Comparison of ENCODE assay signal across 11 cellular contexts in genomic region chr12:14810953-14811483, GRCh38. TPM values are rescaled to one million over a fixed set of nuclear protein-coding genes. Genes with fewer than 3 reads are reported as not detected.
DNase-seq lines count a peak whose midpoint lies in the region; ATAC-seq, FAIRE-seq and TF ChIP-seq lines count a peak whose summit lies in the region.
"Had no signal": no experiment of that assay in that cellular context is flagged by ENCODE, and none has a peak within 500 bp of the region (broad histone marks: within the 10 kb centered on the region; RNA-seq: fewer than 3 reads in every experiment).

No MANE protein-coding gene starts in this region.

- TF ChIP-seq CTCF in activated B cell treated with CpG ODN at 0.5 μM for 24 hours (IDR thresholded peaks at IDR 0.05): no peak
- peak; percentile 76 for TF ChIP-seq CTCF in HepG2 (CRISPR knock-in tag; IDR thresholded peaks at IDR 0.05)

- DNase-seq in Caki2 (ENCODE audit: low read depth): peak; percentile 32
- DNase-seq in HEK293T (ENCODE audit: extremely low spot score): peak; percentile 13
- DNase-seq in activated B cell treated with CpG ODN at 0.5 μM for 24 hours: no peak
- DNase-seq in HepG2 (ENCODE audit: low spot score): peak; percentile 44
- DNase-seq in effector memory CD4-positive, alpha-beta T cell: no peak
- DNase-seq in activated CD8-positive, alpha-beta memory T cell treated with anti-CD3 and anti-CD28 coated beads, Interleukin-2, amount 10 ng/mL, durations not matched to agents 7 days and 5 days: no peak
- DNase-seq in COR-L47 (lab: John Stamatoyannopoulos, UW): no peak
- DNase-seq: activated CD4-positive, alpha-beta T cell treated with anti-CD3 and anti-CD28 coated beads for 4 hours had no signal

- CTCF ChIA-PET in HEK293T (lab: Yijun Ruan, JAX): interaction anchor here (0.5 kb wide), 1 partner anchor 718 kb away, joined by 4 read pairs; no protein-coding TSS in a partner anchor
- CTCF ChIA-PET in activated B cell treated with CpG ODN at 0.5 μM for 24 hours (lab: Charles Lee): interaction anchor here (0.8 to 2.5 kb wide), 3 partner anchors 87 to 185 kb away, joined by 3 to 13 read pairs (median 3); no protein-coding TSS in a partner anchor
- CTCF ChIA-PET in HepG2 (lab: Yijun Ruan, JAX; ENCODE audit: low intra/inter-chr PET ratio, low total read pairs): interaction anchor here (1.5 to 2.1 kb wide), 3 partner anchors 34 to 410 kb away, joined by 6 to 23 read pairs (median 7); partner anchors contain the start of gene RERG
- CTCF ChIA-PET in activated CD8-positive, alpha-beta memory T cell treated with anti-CD3 and anti-CD28 coated beads, Interleukin-2, amount 10 ng/mL, durations not matched to agents 7 days and 5 days (lab: Charles Lee): interaction anchor here (1.3 to 2.3 kb wide), 6 partner anchors 11 to 410 kb away, joined by 3 to 7 read pairs (median 6); partner anchors contain the start of genes ERP27 and RERG

- POLR2A ChIA-PET in HEK293T (lab: Yijun Ruan, JAX): interaction anchor here (0.9 to 1.4 kb wide), 2 partner anchors 8 to 40 kb away, joined by 3 to 6 read pairs; partner anchors contain the start of gene WBP11
- POLR2A ChIA-PET in activated B cell treated with CpG ODN at 0.5 μM for 24 hours (lab: Charles Lee): interaction anchor here (1.0 to 1.6 kb wide), 3 partner anchors 8 to 40 kb away, joined by 4 to 6 read pairs (median 6); a partner anchor contains a TSS
- POLR2A ChIA-PET in HepG2 (lab: Yijun Ruan, JAX): interaction anchor here (0.6 kb wide), 1 partner anchor 40 kb away, joined by 3 read pairs; a partner anchor contains a TSS

- intact Hi-C loops in activated B cell treated with CpG ODN at 0.5 μM for 24 hours (cut with micrococcal nuclease): no loop called here
- intact Hi-C loops in HepG2 (cut with micrococcal nuclease; ENCODE audit: unreplicated experiment): loop anchor here (1.0 to 5.0 kb wide), 3 partner anchors 34 to 185 kb away; no protein-coding TSS in a partner anchor

- TF ChIP-seq POLR2A in HepG2 (IDR thresholded peaks at IDR 0.05; ENCODE audit: insufficient read depth in 1 of 2, low read depth in 2 of 2, low read length in 2 of 2): no peak

- peak overlapping the region; percentile 42 for H3K27ac Mint-ChIP-seq in activated B cell treated with CpG ODN at 0.5 μM for 24 hours
- H3K27ac Mint-ChIP-seq in activated CD8-positive, alpha-beta memory T cell treated with anti-CD3 and anti-CD28 coated beads, Interleukin-2, amount 10 ng/mL, durations not matched to agents 7 days and 5 days: no peak overlapping the region

- TF ChIP-seq EP300 in HepG2 (IDR thresholded peaks at IDR 0.05; ENCODE audit: low read depth in 2 of 2, low read length in 2 of 2) (no peak), HepG2 (CRISPR knock-in tag; IDR thresholded peaks at IDR 0.05; ENCODE audit: borderline replicate concordance) (no peak)

- WGBS in HepG2 (ENCODE audit: low lambda C conversion rate): 77% methylated on average over 1 of the region's 1 CpG

- H3K27ac ChIP-seq in HepG2 (ENCODE audit: extremely low read length, insufficient read depth, low read length): no peak overlapping the region
- no peak overlapping the region for H3K27ac ChIP-seq in effector memory CD4-positive, alpha-beta T cell (ENCODE audit: insufficient read depth, low read length, poor library complexity, severe bottlenecking)

- H3K79me2 ChIP-seq in HepG2 (ENCODE audit: insufficient read depth, low read length): no peaks in the 10 kb centered on the region

- peak overlapping the region; percentile 13 for H3K4me3 Mint-ChIP-seq in activated B cell treated with CpG ODN at 0.5 μM for 24 hours
- no peak overlapping the region for H3K4me3 Mint-ChIP-seq in activated CD8-positive, alpha-beta memory T cell treated with anti-CD3 and anti-CD28 coated beads, Interleukin-2, amount 10 ng/mL, durations not matched to agents 7 days and 5 days

- H3K9me3 Mint-ChIP-seq in activated B cell treated with CpG ODN at 0.5 μM for 24 hours: no peaks in the 10 kb centered on the region
- no peaks in the 10 kb centered on the region for H3K9me3 Mint-ChIP-seq in activated CD8-positive, alpha-beta memory T cell treated with anti-CD3 and anti-CD28 coated beads, Interleukin-2, amount 10 ng/mL, durations not matched to agents 7 days and 5 days (ENCODE audit: low read depth)

- peaks cover 17% of the 10 kb centered on the region for H3K4me1 Mint-ChIP-seq in activated B cell treated with CpG ODN at 0.5 μM for 24 hours
- H3K4me1 Mint-ChIP-seq in activated CD8-positive, alpha-beta memory T cell treated with anti-CD3 and anti-CD28 coated beads, Interleukin-2, amount 10 ng/mL, durations not matched to agents 7 days and 5 days: peaks cover 11% of the 10 kb centered on the region

- TF ChIP-seq RAD21 in HepG2 (CRISPR knock-in tag; IDR thresholded peaks at IDR 0.05): peak; percentile 71

- no peaks in the 10 kb centered on the region for H3K9me3 ChIP-seq in HepG2 (ENCODE audit: low read length)
- no peaks in the 10 kb centered on the region for H3K9me3 ChIP-seq in effector memory CD4-positive, alpha-beta T cell (ENCODE audit: control insufficient read depth, low read length)

- H3K4me3 ChIP-seq in HepG2 (replicated peaks in 1 of 3; ENCODE audit: insufficient read depth in 1 of 3, low read depth in 2 of 3, low read length in 3 of 3): no peak overlapping the region
- H3K4me3 ChIP-seq in effector memory CD4-positive, alpha-beta T cell (ENCODE audit: insufficient read depth, low read depth, low read length, poor library complexity, severe bottlenecking): no peak overlapping the region
- H3K4me3 ChIP-seq: lung had no signal

- peak; percentile 28 for FAIRE-seq in HepG2 (lab: Jason Lieb, UNC)

- no peaks in the 10 kb centered on the region for H3K36me3 Mint-ChIP-seq in activated B cell treated with CpG ODN at 0.5 μM for 24 hours (ENCODE audit: low read depth)
- H3K36me3 Mint-ChIP-seq in activated CD8-positive, alpha-beta memory T cell treated with anti-CD3 and anti-CD28 coated beads, Interleukin-2, amount 10 ng/mL, durations not matched to agents 7 days and 5 days: no peaks in the 10 kb centered on the region

- ATAC-seq in activated B cell treated with CpG ODN at 0.5 μM for 24 hours (ENCODE audit: low read depth) (peak; percentile 37), HepG2 (peak; percentile 90), GM21381 (IDR thresholded peaks at IDR 0.05; ENCODE audit: unreplicated experiment) (no peak)
- ATAC-seq in activated CD8-positive, alpha-beta memory T cell treated with anti-CD3 and anti-CD28 coated beads, Interleukin-2, amount 10 ng/mL, durations not matched to agents 7 days and 5 days: no peak

- no peaks in the 10 kb centered on the region for H3K36me3 ChIP-seq in HepG2 (replicated peaks in 1 of 2; ENCODE audit: control insufficient read depth in 1 of 2, insufficient read depth in 2 of 2, low read length in 2 of 2)
- H3K36me3 ChIP-seq in effector memory CD4-positive, alpha-beta T cell (ENCODE audit: control insufficient read depth, insufficient read depth, low read length): no peaks in the 10 kb centered on the region

- H3K4me1 ChIP-seq in HepG2 (ENCODE audit: insufficient read depth, low read length): peaks cover 10% of the 10 kb centered on the region
- H3K4me1 ChIP-seq in effector memory CD4-positive, alpha-beta T cell (ENCODE audit: control insufficient read depth, insufficient read depth, low read length, poor library complexity, severe bottlenecking): peaks cover 4% of the 10 kb centered on the region

- H3K27me3 ChIP-seq in HepG2 (ENCODE audit: control insufficient read depth in 1 of 2, insufficient read depth in 2 of 2, low read length in 2 of 2): no peaks in the 10 kb centered on the region
- H3K27me3 ChIP-seq in effector memory CD4-positive, alpha-beta T cell (replicated peaks; ENCODE audit: control insufficient read depth, insufficient read depth, low read length, poor library complexity, severe bottlenecking): no peaks in the 10 kb centered on the region

- in situ Hi-C loops in Caki2 (cut with HindIII; ENCODE audit: low pct_unique_long_range_greater_than_20kb, low sequenced_read_pairs) (no loop called here), HepG2 (cut with HindIII; ENCODE audit: extremely low pct_ligation_motif_present, low pct_unique_long_range_greater_than_20kb) (loop anchor here (5.0 kb wide), 1 partner anchor 186 kb away; no protein-coding TSS in a partner anchor)

- BruUV-seq in HepG2 (replicated peaks; lab: Mats Ljungman, UMichigan): no TSS peak

- H4K20me1 ChIP-seq in HepG2 (ENCODE audit: insufficient read depth, low read length): no peaks in the 10 kb centered on the region

- H3K27me3 Mint-ChIP-seq in activated B cell treated with CpG ODN at 0.5 μM for 24 hours: no peaks in the 10 kb centered on the region
- no peaks in the 10 kb centered on the region for H3K27me3 Mint-ChIP-seq in activated CD8-positive, alpha-beta memory T cell treated with anti-CD3 and anti-CD28 coated beads, Interleukin-2, amount 10 ng/mL, durations not matched to agents 7 days and 5 days

- H3K9ac ChIP-seq in HepG2 (ENCODE audit: insufficient read depth, low read depth, low read length): no peak overlapping the region

- no peak overlapping the region for H2AFZ ChIP-seq in HepG2 (ENCODE audit: low read length)

- H3K4me2 ChIP-seq in HepG2 (ENCODE audit: low read depth, low read length): no peak overlapping the region

RNA-seq across cellular contexts. Expression of gene SMCO3, which starts 3.0 kb away (rescaled TPM):
- total RNA-seq in Caki2 (2014; rRNA removed; shearing (Covaris generic); ENCODE audit: low replicate concordance): not detected in 2 replicates
- total RNA-seq in activated B cell treated with CpG ODN at 0.5 μM for 24 hours (not detected in 2 replicates), HepG2 (2016; rRNA removed; fragmentation: Illumina TruSeq; extraction: Trizol) (0.11 and 0.42 TPM in 2 replicates)
- not detected in 2 replicates for total RNA-seq in HepG2 (2016; cell fraction: cytosol; rRNA removed; fragmentation: Illumina TruSeq; extraction: Trizol; ENCODE audit: low read depth)
- total RNA-seq in HepG2 (2016; cell fraction: insoluble cytoplasmic fraction; rRNA removed; fragmentation: Illumina TruSeq; extraction: Trizol): 0.25 and 0.30 TPM in 2 replicates
- 0.09 TPM in 1 of 2 replicates, not detected in the other for total RNA-seq in HepG2 (2016; cell fraction: membrane; rRNA removed; fragmentation: Illumina TruSeq; extraction: Trizol)
- 0.65 and 0.78 TPM in 2 replicates for total RNA-seq in HepG2 (2016; cell fraction: nucleus; rRNA removed; fragmentation: Illumina TruSeq; extraction: Trizol)
- 0.14 and 0.29 TPM in 2 replicates for polyA plus RNA-seq in HepG2 (2011; rRNA removed)
- polyA plus RNA-seq in HepG2 (2011; cell fraction: cytosol; rRNA removed): 0.07 and 0.18 TPM in 2 replicates
- 0.10 and 0.26 TPM in 2 replicates for polyA plus RNA-seq in HepG2 (2011; cell fraction: nucleus; rRNA removed)
- 0.31 and 0.62 TPM in 2 replicates for polyA plus RNA-seq in HepG2 (2012)
- 0.05 TPM in 1 of 2 replicates, not detected in the other for polyA plus RNA-seq in HepG2 (2016; cell fraction: cytosol; fragmentation: Illumina TruSeq; extraction: Trizol; ENCODE audit: low read depth)
- polyA plus RNA-seq in HepG2 (2016; cell fraction: insoluble cytoplasmic fraction; fragmentation: Illumina TruSeq; extraction: Trizol; ENCODE audit: low read depth): 0.11 and 0.22 TPM in 2 replicates
- not detected in 2 replicates for polyA plus RNA-seq in HepG2 (2016; cell fraction: membrane; fragmentation: Illumina TruSeq; extraction: Trizol; ENCODE audit: low read depth)
- 0.64 and 0.79 TPM in 2 replicates for polyA plus RNA-seq in HepG2 (2016; cell fraction: nucleus; fragmentation: Illumina TruSeq; extraction: Trizol; ENCODE audit: insufficient read depth, low read depth)
- polyA minus RNA-seq in HepG2 (2011; rRNA and poly(A)+ RNA removed; ENCODE audit: low replicate concordance): not detected in 2 replicates
- polyA minus RNA-seq in HepG2 (2011; cell fraction: cytosol; rRNA and poly(A)+ RNA removed): 0.30 TPM in 1 of 2 replicates, not detected in the other
- 1.6 and 2.1 TPM in 2 replicates for polyA minus RNA-seq in HepG2 (2011; cell fraction: nucleus; rRNA and poly(A)+ RNA removed)
- total RNA-seq in activated CD8-positive, alpha-beta memory T cell treated with anti-CD3 and anti-CD28 coated beads, Interleukin-2, amount 10 ng/mL, durations not matched to agents 7 days and 5 days: not detected
- total RNA-seq: temporal lobe had no signal

RNA-seq across cellular contexts. Expression of gene C12orf60, which starts 7.5 kb away (rescaled TPM):
- 3.6 and 7.1 TPM in 2 replicates for total RNA-seq in Caki2 (2014; rRNA removed; shearing (Covaris generic); ENCODE audit: low replicate concordance)
- total RNA-seq in activated B cell treated with CpG ODN at 0.5 μM for 24 hours: 0.64 and 0.69 TPM in 2 replicates
- total RNA-seq in HepG2 (2016; rRNA removed; fragmentation: Illumina TruSeq; extraction: Trizol): 1.4 and 2.3 TPM in 2 replicates
- total RNA-seq in HepG2 (2016; cell fraction: cytosol; rRNA removed; fragmentation: Illumina TruSeq; extraction: Trizol; ENCODE audit: low read depth): 0.20 and 0.35 TPM in 2 replicates
- total RNA-seq in HepG2 (2016; cell fraction: insoluble cytoplasmic fraction; rRNA removed; fragmentation: Illumina TruSeq; extraction: Trizol): 1.1 and 1.5 TPM in 2 replicates
- 0.96 and 1.1 TPM in 2 replicates for total RNA-seq in HepG2 (2016; cell fraction: membrane; rRNA removed; fragmentation: Illumina TruSeq; extraction: Trizol)
- total RNA-seq in HepG2 (2016; cell fraction: nucleus; rRNA removed; fragmentation: Illumina TruSeq; extraction: Trizol): 1.1 and 1.5 TPM in 2 replicates
- 0.55 and 0.69 TPM in 2 replicates for polyA plus RNA-seq in HepG2 (2011; rRNA removed)
- 0.48 and 0.67 TPM in 2 replicates for polyA plus RNA-seq in HepG2 (2011; cell fraction: cytosol; rRNA removed)
- polyA plus RNA-seq in HepG2 (2011; cell fraction: nucleus; rRNA removed): 0.16 and 0.23 TPM in 2 replicates
- 1.2 and 1.5 TPM in 2 replicates for polyA plus RNA-seq in HepG2 (2012)
- 0.35 and 0.53 TPM in 2 replicates for polyA plus RNA-seq in HepG2 (2016; cell fraction: cytosol; fragmentation: Illumina TruSeq; extraction: Trizol; ENCODE audit: low read depth)
- 1.7 and 2.0 TPM in 2 replicates for polyA plus RNA-seq in HepG2 (2016; cell fraction: insoluble cytoplasmic fraction; fragmentation: Illumina TruSeq; extraction: Trizol; ENCODE audit: low read depth)
- polyA plus RNA-seq in HepG2 (2016; cell fraction: membrane; fragmentation: Illumina TruSeq; extraction: Trizol; ENCODE audit: low read depth): 0.50 and 0.56 TPM in 2 replicates
- 1.4 and 1.8 TPM in 2 replicates for polyA plus RNA-seq in HepG2 (2016; cell fraction: nucleus; fragmentation: Illumina TruSeq; extraction: Trizol; ENCODE audit: insufficient read depth, low read depth)
- polyA minus RNA-seq in HepG2 (2011; rRNA and poly(A)+ RNA removed; ENCODE audit: low replicate concordance): 0.33 and 0.72 TPM in 2 replicates
- 0.49 and 0.53 TPM in 2 replicates for polyA minus RNA-seq in HepG2 (2011; cell fraction: cytosol; rRNA and poly(A)+ RNA removed)
- polyA minus RNA-seq in HepG2 (2011; cell fraction: nucleus; rRNA and poly(A)+ RNA removed): 0.37 and 0.52 TPM in 2 replicates
- 1 to 10 TPM; 1.6 to 1.9 TPM for total RNA-seq in activated CD8-positive, alpha-beta memory T cell treated with anti-CD3 and anti-CD28 coated beads, Interleukin-2, amount 10 ng/mL, durations not matched to agents 7 days and 5 days

RNA-seq across cellular contexts. Expression of gene WBP11, which starts 7.7 kb away (rescaled TPM):
- 11.0 and 18.2 TPM in 2 replicates for total RNA-seq in Caki2 (2014; rRNA removed; shearing (Covaris generic); ENCODE audit: low replicate concordance)
- total RNA-seq in activated B cell treated with CpG ODN at 0.5 μM for 24 hours (86.3 and 89.4 TPM in 2 replicates), HepG2 (2016; rRNA removed; fragmentation: Illumina TruSeq; extraction: Trizol) (31.0 and 44.4 TPM in 2 replicates)
- 6.5 and 7.2 TPM in 2 replicates for total RNA-seq in HepG2 (2016; cell fraction: cytosol; rRNA removed; fragmentation: Illumina TruSeq; extraction: Trizol; ENCODE audit: low read depth)
- 30.6 and 36.1 TPM in 2 replicates for total RNA-seq in HepG2 (2016; cell fraction: insoluble cytoplasmic fraction; rRNA removed; fragmentation: Illumina TruSeq; extraction: Trizol)
- total RNA-seq in HepG2 (2016; cell fraction: membrane; rRNA removed; fragmentation: Illumina TruSeq; extraction: Trizol): 24.9 and 28.2 TPM in 2 replicates
- 27.7 and 30.7 TPM in 2 replicates for total RNA-seq in HepG2 (2016; cell fraction: nucleus; rRNA removed; fragmentation: Illumina TruSeq; extraction: Trizol)
- 6.6 and 7.6 TPM in 2 replicates for polyA plus RNA-seq in HepG2 (2011; rRNA removed)
- polyA plus RNA-seq in HepG2 (2011; cell fraction: cytosol; rRNA removed): 3.2 and 3.3 TPM in 2 replicates
- polyA plus RNA-seq in HepG2 (2011; cell fraction: nucleus; rRNA removed): 5.2 and 5.6 TPM in 2 replicates
- 17.5 and 40.2 TPM in 2 replicates for polyA plus RNA-seq in HepG2 (2012)
- 10.8 and 13.6 TPM in 2 replicates for polyA plus RNA-seq in HepG2 (2016; cell fraction: cytosol; fragmentation: Illumina TruSeq; extraction: Trizol; ENCODE audit: low read depth)
- 52.7 and 58.9 TPM in 2 replicates for polyA plus RNA-seq in HepG2 (2016; cell fraction: insoluble cytoplasmic fraction; fragmentation: Illumina TruSeq; extraction: Trizol; ENCODE audit: low read depth)
- polyA plus RNA-seq in HepG2 (2016; cell fraction: membrane; fragmentation: Illumina TruSeq; extraction: Trizol; ENCODE audit: low read depth): 25.3 and 27.1 TPM in 2 replicates
- 39.7 and 45.9 TPM in 2 replicates for polyA plus RNA-seq in HepG2 (2016; cell fraction: nucleus; fragmentation: Illumina TruSeq; extraction: Trizol; ENCODE audit: insufficient read depth, low read depth)
- 4.2 and 9.5 TPM in 2 replicates for polyA minus RNA-seq in HepG2 (2011; rRNA and poly(A)+ RNA removed; ENCODE audit: low replicate concordance)
- 9.1 and 10.0 TPM in 2 replicates for polyA minus RNA-seq in HepG2 (2011; cell fraction: cytosol; rRNA and poly(A)+ RNA removed)
- polyA minus RNA-seq in HepG2 (2011; cell fraction: nucleus; rRNA and poly(A)+ RNA removed): 26.1 and 28.3 TPM in 2 replicates
- 100 to 1,000 TPM; 102 to 116 TPM for total RNA-seq in activated CD8-positive, alpha-beta memory T cell treated with anti-CD3 and anti-CD28 coated beads, Interleukin-2, amount 10 ng/mL, durations not matched to agents 7 days and 5 days

RNA-seq across cellular contexts. Expression of gene ART4, which starts 32.3 kb away (rescaled TPM):
- total RNA-seq in Caki2 (2014; rRNA removed; shearing (Covaris generic); ENCODE audit: low replicate concordance): not detected in 2 replicates
- total RNA-seq in activated B cell treated with CpG ODN at 0.5 μM for 24 hours (not detected in 2 replicates), HepG2 (2016; rRNA removed; fragmentation: Illumina TruSeq; extraction: Trizol) (12.0 and 20.3 TPM in 2 replicates)
- 2.1 and 3.7 TPM in 2 replicates for total RNA-seq in HepG2 (2016; cell fraction: cytosol; rRNA removed; fragmentation: Illumina TruSeq; extraction: Trizol; ENCODE audit: low read depth)
- 14.3 and 18.9 TPM in 2 replicates for total RNA-seq in HepG2 (2016; cell fraction: insoluble cytoplasmic fraction; rRNA removed; fragmentation: Illumina TruSeq; extraction: Trizol)
- total RNA-seq in HepG2 (2016; cell fraction: membrane; rRNA removed; fragmentation: Illumina TruSeq; extraction: Trizol): 6.7 and 6.9 TPM in 2 replicates
- 20.5 and 23.4 TPM in 2 replicates for total RNA-seq in HepG2 (2016; cell fraction: nucleus; rRNA removed; fragmentation: Illumina TruSeq; extraction: Trizol)
- 15.9 and 17.6 TPM in 2 replicates for polyA plus RNA-seq in HepG2 (2011; rRNA removed)
- polyA plus RNA-seq in HepG2 (2011; cell fraction: cytosol; rRNA removed): 14.2 and 16.4 TPM in 2 replicates
- polyA plus RNA-seq in HepG2 (2011; cell fraction: nucleus; rRNA removed): 8.0 and 8.2 TPM in 2 replicates
- 5.3 and 10.8 TPM in 2 replicates for polyA plus RNA-seq in HepG2 (2012)
- polyA plus RNA-seq in HepG2 (2016; cell fraction: cytosol; fragmentation: Illumina TruSeq; extraction: Trizol; ENCODE audit: low read depth): 0.87 and 1.2 TPM in 2 replicates
- 8.3 and 8.9 TPM in 2 replicates for polyA plus RNA-seq in HepG2 (2016; cell fraction: insoluble cytoplasmic fraction; fragmentation: Illumina TruSeq; extraction: Trizol; ENCODE audit: low read depth)
- polyA plus RNA-seq in HepG2 (2016; cell fraction: membrane; fragmentation: Illumina TruSeq; extraction: Trizol; ENCODE audit: low read depth): 2.2 and 2.3 TPM in 2 replicates
- polyA plus RNA-seq in HepG2 (2016; cell fraction: nucleus; fragmentation: Illumina TruSeq; extraction: Trizol; ENCODE audit: insufficient read depth, low read depth): 13.4 and 17.8 TPM in 2 replicates
- polyA minus RNA-seq in HepG2 (2011; rRNA and poly(A)+ RNA removed; ENCODE audit: low replicate concordance): 29.3 TPM in 1 of 2 replicates, not detected in the other
- 9.1 and 10.9 TPM in 2 replicates for polyA minus RNA-seq in HepG2 (2011; cell fraction: cytosol; rRNA and poly(A)+ RNA removed)
- polyA minus RNA-seq in HepG2 (2011; cell fraction: nucleus; rRNA and poly(A)+ RNA removed): 35.9 and 36.7 TPM in 2 replicates
- total RNA-seq in activated CD8-positive, alpha-beta memory T cell treated with anti-CD3 and anti-CD28 coated beads, Interleukin-2, amount 10 ng/mL, durations not matched to agents 7 days and 5 days: not detected

Comparison
In these comparisons a context has a peak if more than half of its experiments do, and no peak if none do; other contexts are left out.
1. DNase-seq: peak in Caki2 (single experiment), HEK293T (single experiment) and HepG2 (single experiment); none in activated B cell treated with CpG ODN at 0.5 μM for 24 hours (single experiment), effector memory CD4-positive, alpha-beta T cell (0 of 3), activated CD8-positive, alpha-beta memory T cell treated with anti-CD3 and anti-CD28 coated beads, Interleukin-2, amount 10 ng/mL, durations not matched to agents 7 days and 5 days (single experiment) and COR-L47 (single experiment).
2. ATAC-seq: peak in activated B cell treated with CpG ODN at 0.5 μM for 24 hours (single experiment) and HepG2 (single experiment); none in GM21381 (single experiment) and activated CD8-positive, alpha-beta memory T cell treated with anti-CD3 and anti-CD28 coated beads, Interleukin-2, amount 10 ng/mL, durations not matched to agents 7 days and 5 days (single experiment).